ENCODE assay signal across 8 cellular contexts in genomic region chr19:47239610-47240296, GRCh38. TPM values are rescaled to one million over a fixed set of nuclear protein-coding genes. Genes with fewer than 3 reads are reported as not detected.
DNase-seq lines count a peak whose midpoint lies in the region; TF ChIP-seq lines count a peak whose summit lies in the region.

No MANE protein-coding gene starts in this region.

- H3K9me3 Mint-ChIP-seq in stimulated activated naive CD8-positive, alpha-beta T cell treated with anti-CD3 and anti-CD28 coated beads, Interleukin-15, Interleukin-2, amounts not matched to agents 100 ng/mL and 50 ng/mL, for 24 hours, result no peaks in the 10 kb centered on the region

- intact Hi-C loops in A673 (cut with micrococcal nuclease; ENCODE audit: unreplicated experiment), result loop anchor here (5.0 to 10.0 kb wide), 3 partner anchors 85 to 385 kb away; partner anchors contain the start of gene AP2S1

- BruUV-seq in A673 (replicated peaks; lab: Mats Ljungman, UMichigan), result no TSS peak

- CTCF ChIA-PET in A673 (lab: Charles Lee), result no interaction called here

- peaks cover 5% of the 10 kb centered on the region for H3K27me3 Mint-ChIP-seq in stimulated activated naive CD8-positive, alpha-beta T cell treated with anti-CD3 and anti-CD28 coated beads, Interleukin-15, Interleukin-2, amounts not matched to agents 100 ng/mL and 50 ng/mL, for 24 hours

- peaks cover 18% of the 10 kb centered on the region for H3K4me1 Mint-ChIP-seq in stimulated activated naive CD8-positive, alpha-beta T cell treated with anti-CD3 and anti-CD28 coated beads, Interleukin-15, Interleukin-2, amounts not matched to agents 100 ng/mL and 50 ng/mL, for 24 hours (ENCODE audit: low read depth)

- POLR2A ChIA-PET in A673 (lab: Charles Lee; ENCODE audit: low non-redundant PET), result interaction anchor here (0.6 kb wide), 2 partner anchors 14 to 232 kb away, joined by 7 to 8 read pairs; no protein-coding TSS in a partner anchor

- no peaks in the 10 kb centered on the region for H3K9me3 ChIP-seq in A673 (ENCODE audit: low read depth, low read length, poor library complexity, severe bottlenecking)

- peak overlapping the region; percentile 37 for H3K4me3 Mint-ChIP-seq in stimulated activated naive CD8-positive, alpha-beta T cell treated with anti-CD3 and anti-CD28 coated beads, Interleukin-15, Interleukin-2, amounts not matched to agents 100 ng/mL and 50 ng/mL, for 24 hours

- no peak overlapping the region for H3K27ac Mint-ChIP-seq in stimulated activated naive CD8-positive, alpha-beta T cell treated with anti-CD3 and anti-CD28 coated beads, Interleukin-15, Interleukin-2, amounts not matched to agents 100 ng/mL and 50 ng/mL, for 24 hours

- no peak for TF ChIP-seq CTCF in A673 (conservative IDR thresholded peaks at IDR 0.05; ENCODE audit: low read depth, low read length)
- no peak for TF ChIP-seq CTCF in cardiac fibroblast (IDR thresholded peaks at IDR 0.05; ENCODE audit: low read depth, low read length)
- no peak for TF ChIP-seq CTCF in kidney epithelial cell (IDR thresholded peaks at IDR 0.05; ENCODE audit: insufficient read depth, low read length, poor library complexity, severe bottlenecking)

- no peak overlapping the region for H3K27ac ChIP-seq in A673 (ENCODE audit: low read depth, low read length, poor library complexity, severe bottlenecking)

- peaks cover 14% of the 10 kb centered on the region for H3K4me1 ChIP-seq in A673 (ENCODE audit: insufficient read depth, low read length, poor library complexity, severe bottlenecking)

- DNase-seq in A673 (ENCODE audit: low spot score) (peak; percentile 71), H7 (peak; percentile 95), T-helper 1 cell (peak; percentile 52 to 71 (median 61)), cardiac fibroblast (ENCODE audit: low read depth in 2 of 2) (peak; percentile 19 to 71), kidney epithelial cell (ENCODE audit: low read depth) (no peak), DMS153 (lab: John Stamatoyannopoulos, UW) (no peak), SIG-M5 treated with dmso at 0.1 percent for 504 hours (lab: John Stamatoyannopoulos, UW; ENCODE audit: unreplicated experiment) (no peak)

- no peaks in the 10 kb centered on the region for H3K36me3 Mint-ChIP-seq in stimulated activated naive CD8-positive, alpha-beta T cell treated with anti-CD3 and anti-CD28 coated beads, Interleukin-15, Interleukin-2, amounts not matched to agents 100 ng/mL and 50 ng/mL, for 24 hours (ENCODE audit: low read depth)

- H3K27me3 ChIP-seq in A673 (replicated peaks; ENCODE audit: insufficient read depth, low read depth, low read length, poor library complexity), result peaks cover 13% of the 10 kb centered on the region
- H3K27me3 ChIP-seq in H7 (ENCODE audit: control insufficient read depth, insufficient read depth, low read length), result peaks cover 30% of the 10 kb centered on the region
- no peaks in the 10 kb centered on the region for H3K27me3 ChIP-seq in kidney epithelial cell (ENCODE audit: control insufficient read depth, insufficient read depth, low read length)

- H3K4me3 ChIP-seq in A673 (ENCODE audit: low read depth, low read length, poor library complexity, severe bottlenecking), result no peak overlapping the region
- peak overlapping the region; percentile 43 for H3K4me3 ChIP-seq in H7 (ENCODE audit: insufficient read depth, low read depth, low read length)
- H3K4me3 ChIP-seq in cardiac fibroblast (replicated peaks in 1 of 2; ENCODE audit: low read depth in 2 of 2, low read length in 2 of 2), result peak overlapping the region; percentile 15 to 24
- H3K4me3 ChIP-seq in kidney epithelial cell (ENCODE audit: low read depth, low read length), result peak overlapping the region; percentile 31

- no peaks in the 10 kb centered on the region for H3K36me3 ChIP-seq in A673 (ENCODE audit: insufficient read depth, low read length, poor library complexity, severe bottlenecking)
- no peaks in the 10 kb centered on the region for H3K36me3 ChIP-seq in H7 (replicated peaks; ENCODE audit: control insufficient read depth, insufficient read depth, low read length)
- H3K36me3 ChIP-seq in kidney epithelial cell (ENCODE audit: control insufficient read depth, insufficient read depth, low read length), result no peaks in the 10 kb centered on the region

RNA-seq across cellular contexts. Expression of gene BBC3, which starts 8.8 kb away (rescaled TPM):
- 2.7 and 3.7 TPM in 2 replicates for total RNA-seq in A673 (2021)
- total RNA-seq in H7 (2014; rRNA removed; shearing (Covaris generic)), result 13.4 and 20.7 TPM in 2 replicates
- total RNA-seq in kidney epithelial cell, result 46.8 and 64.7 TPM in 2 replicates

RNA-seq across cellular contexts. Expression of gene CCDC9, which starts 16.6 kb away (rescaled TPM):
- total RNA-seq in A673 (2021), result 36.4 and 39.7 TPM in 2 replicates
- 10.9 and 14.0 TPM in 2 replicates for total RNA-seq in H7 (2014; rRNA removed; shearing (Covaris generic))
- total RNA-seq in kidney epithelial cell, result 13.8 and 16.5 TPM in 2 replicates

RNA-seq across cellular contexts. Expression of gene INAFM1, which starts 34.9 kb away (rescaled TPM):
- 13.8 and 15.9 TPM in 2 replicates for total RNA-seq in A673 (2021)
- total RNA-seq in H7 (2014; rRNA removed; shearing (Covaris generic)), result 2.0 and 2.9 TPM in 2 replicates
- 2.2 and 3.9 TPM in 2 replicates for total RNA-seq in kidney epithelial cell

Comparison
In these comparisons a context has a peak if more than half of its experiments do, and no peak if none do; other contexts are left out.
1. DNase-seq: peak in A673 (single experiment), H7 (single experiment), T-helper 1 cell (5 of 5) and cardiac fibroblast (2 of 2); none in kidney epithelial cell (single experiment), DMS153 (single experiment) and SIG-M5 treated with dmso at 0.1 percent for 504 hours (single experiment).